In the genomic region with DNA sequence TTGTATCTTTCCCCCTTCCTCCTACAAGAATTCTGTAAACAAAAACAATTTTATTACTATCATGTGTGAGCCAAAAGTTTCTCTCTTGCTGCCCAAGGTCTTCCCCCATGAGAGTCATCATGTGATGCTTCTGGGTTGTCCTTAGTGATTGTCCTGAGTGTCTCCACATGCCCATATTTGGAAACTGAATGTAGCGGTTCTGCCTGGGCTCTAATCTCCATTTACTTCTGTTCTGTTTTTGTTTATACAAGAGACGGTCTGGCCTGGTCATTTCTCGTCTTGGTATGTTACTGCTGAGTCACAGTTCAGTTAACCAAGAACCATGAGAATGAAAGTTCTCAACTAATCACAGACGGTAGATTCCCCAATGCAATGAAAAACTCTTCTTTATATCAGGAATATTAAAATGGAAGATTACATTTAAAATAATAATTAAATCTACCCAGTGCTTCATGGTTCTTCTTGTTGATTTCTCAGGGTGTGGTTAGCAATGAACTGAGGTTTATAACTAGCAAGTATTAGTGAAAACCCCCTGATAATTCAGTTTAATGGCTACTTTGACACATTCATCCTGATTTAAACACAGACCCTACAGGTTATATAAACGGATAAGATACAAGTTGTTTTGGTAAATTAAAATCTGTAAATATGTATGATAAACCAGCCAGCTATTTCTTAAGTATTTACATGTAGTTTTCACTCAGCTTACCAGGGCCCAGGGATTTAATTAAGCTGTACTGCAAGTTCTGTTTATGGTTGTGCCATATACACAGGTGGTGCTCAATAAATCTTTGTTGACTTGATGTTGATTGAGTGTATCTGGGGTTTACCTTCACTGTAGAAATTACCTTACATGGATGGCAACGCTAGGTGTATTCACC, we compare ENCODE assay signal across 9 cellular contexts.
DNase-seq lines count a peak whose midpoint lies in the region; ATAC-seq and TF ChIP-seq lines count a peak whose summit lies in the region.
"Had no signal": no experiment of that assay in that cellular context is flagged by ENCODE, and none has a peak within 500 bp of the region (broad histone marks: within the 10 kb centered on the region; RNA-seq: fewer than 3 reads in every experiment).

No MANE protein-coding gene starts in this region.

- peak overlapping the region; percentile 8 for H3K4me3 ChIP-seq in coronary artery

- H3K27me3 Mint-ChIP-seq in effector memory CD8-positive, alpha-beta T cell, result no peaks in the 10 kb centered on the region
- H3K27me3 Mint-ChIP-seq: activated naive CD4-positive, alpha-beta T cell treated with anti-CD3 and anti-CD28 coated beads, Interleukin-2, amount 50 U/mL, for 24 hours had no signal

- no peak overlapping the region for H3K4me3 Mint-ChIP-seq in effector memory CD8-positive, alpha-beta T cell
- H3K4me3 Mint-ChIP-seq: activated naive CD4-positive, alpha-beta T cell treated with anti-CD3 and anti-CD28 coated beads, Interleukin-2, amount 50 U/mL, for 24 hours had no signal

- H3K36me3 Mint-ChIP-seq in effector memory CD8-positive, alpha-beta T cell (ENCODE audit: insufficient read depth), result no peaks in the 10 kb centered on the region
- H3K36me3 Mint-ChIP-seq: activated naive CD4-positive, alpha-beta T cell treated with anti-CD3 and anti-CD28 coated beads, Interleukin-2, amount 50 U/mL, for 24 hours had no signal

- ATAC-seq in GM19452 (IDR thresholded peaks at IDR 0.05; ENCODE audit: unreplicated experiment) (peak; percentile 31), HG03575 (IDR thresholded peaks at IDR 0.05; ENCODE audit: extremely low read depth, insufficient number of reproducible peaks, low FRiP score, unreplicated experiment) (peak; percentile 52)
- no peak for ATAC-seq in effector memory CD8-positive, alpha-beta T cell (replicated peaks)

- no peak overlapping the region for H3K27ac Mint-ChIP-seq in effector memory CD8-positive, alpha-beta T cell
- H3K27ac Mint-ChIP-seq: activated naive CD4-positive, alpha-beta T cell treated with anti-CD3 and anti-CD28 coated beads, Interleukin-2, amount 50 U/mL, for 24 hours had no signal

- H3K9me3 Mint-ChIP-seq in effector memory CD8-positive, alpha-beta T cell, result no peaks in the 10 kb centered on the region
- H3K9me3 Mint-ChIP-seq: activated naive CD4-positive, alpha-beta T cell treated with anti-CD3 and anti-CD28 coated beads, Interleukin-2, amount 50 U/mL, for 24 hours had no signal

- H3K4me1 Mint-ChIP-seq in effector memory CD8-positive, alpha-beta T cell (ENCODE audit: low read depth in 2 of 2), result peaks cover 7 to 10% of the 10 kb centered on the region in 2 donors

- peak; percentile 79 for DNase-seq in A172 (ENCODE audit: low spot score)
- no peak for DNase-seq in coronary artery (ENCODE audit: low spot score)
- DNase-seq in non-pigmented ciliary epithelial cell (ENCODE audit: low read depth), result peak; percentile 98
- DNase-seq in stimulated activated CD8-positive, alpha-beta memory T cell treated with anti-CD3 and anti-CD28 coated beads, Interleukin-4, amount 100 ng/mL, for 48 hours, result no peak
- DNase-seq in DMS79 (lab: John Stamatoyannopoulos, UW), result no peak
- DNase-seq in effector memory CD8-positive, alpha-beta T cell, result no peak

- no peak for TF ChIP-seq CTCF in coronary artery (IDR thresholded peaks at IDR 0.05)

- H3K27ac ChIP-seq in coronary artery, result peak overlapping the region; percentile 64 to 83

Comparison
In these comparisons a context has a peak if more than half of its experiments do, and no peak if none do; other contexts are left out.
1. DNase-seq: peak in A172 (single experiment) and non-pigmented ciliary epithelial cell (single experiment); none in coronary artery (single experiment), stimulated activated CD8-positive, alpha-beta memory T cell treated with anti-CD3 and anti-CD28 coated beads, Interleukin-4, amount 100 ng/mL, for 48 hours (single experiment), DMS79 (single experiment) and effector memory CD8-positive, alpha-beta T cell (0 of 3).